In the genomic region with DNA sequence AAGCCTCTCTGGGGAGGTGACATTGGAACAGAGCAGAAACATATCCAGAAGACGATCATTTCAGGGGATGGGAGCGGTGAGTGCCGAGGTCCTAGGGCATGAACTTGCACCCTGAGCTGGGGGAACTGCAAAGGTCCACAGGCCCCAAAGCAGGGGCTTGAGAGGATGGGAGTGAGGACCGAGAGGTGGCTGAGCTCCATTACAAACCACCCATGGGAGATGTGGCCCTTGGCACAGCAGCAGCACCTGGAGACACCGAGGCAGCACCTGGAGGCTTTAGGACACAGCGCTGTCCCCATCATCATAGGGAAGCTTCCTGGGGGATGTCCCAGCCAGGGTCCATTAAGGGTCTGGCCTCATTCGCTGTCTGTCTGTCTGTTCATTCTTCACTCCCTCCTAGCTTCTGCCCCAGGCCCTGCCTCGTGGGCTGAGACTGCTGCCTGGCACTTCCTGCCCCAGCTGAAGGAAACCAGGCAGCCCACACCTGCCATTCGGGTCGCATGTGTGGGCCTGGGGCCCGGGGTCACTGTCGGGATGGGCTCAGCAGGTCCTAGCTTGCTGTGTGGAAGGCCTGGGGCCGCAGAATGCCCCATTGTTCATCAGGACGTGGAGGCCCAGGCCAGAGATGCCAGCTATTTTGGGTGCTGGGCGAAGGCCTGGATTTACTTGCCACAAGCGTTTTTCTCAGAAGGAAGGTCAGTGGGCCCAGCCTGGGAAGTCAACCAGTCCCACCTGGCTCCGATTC, we compare ENCODE assay signal across 16 cellular contexts. TPM values are rescaled to one million over a fixed set of nuclear protein-coding genes. Genes with fewer than 3 reads are reported as not detected.
A peak's percentile ranks its signal among the peaks of the same experiment; 100 is the strongest.
DNase-seq lines count a peak whose midpoint lies in the region; ATAC-seq and TF ChIP-seq lines count a peak whose summit lies in the region.
"Had no signal": no experiment of that assay in that cellular context is flagged by ENCODE, and none has a peak within 500 bp of the region (broad histone marks: within the 10 kb centered on the region; RNA-seq: fewer than 3 reads in every experiment).

No MANE protein-coding gene starts in this region.

- POLR2A ChIA-PET in WTC11 (lab: Charles Lee) = no interaction called here

- H3K4me3 Mint-ChIP-seq in WTC11 (no peak overlapping the region), type B pancreatic cell (no peak overlapping the region)
- H3K4me3 Mint-ChIP-seq: CD4-positive, alpha-beta T cell had no signal

- no CpG with 5 or more reads among the region's 17 CpGs for WGBS in neuronal stem cell (ENCODE audit: extremely low coverage in 2 of 2, insufficient read length in 2 of 2, insufficient replicate concordance in 1 of 2), 2 donors

- peak overlapping the region; percentile 22 for H2BK15ac ChIP-seq in neuronal stem cell (ENCODE audit: low read length)

- no peaks in the 10 kb centered on the region for H3K36me3 Mint-ChIP-seq in WTC11
- H3K36me3 Mint-ChIP-seq in type B pancreatic cell = no peaks in the 10 kb centered on the region

- no peak overlapping the region for H3K27ac ChIP-seq in neuronal stem cell (replicated peaks; ENCODE audit: low read length)
- H3K27ac ChIP-seq: C4-2B had no signal

- no peaks in the 10 kb centered on the region for H3K79me1 ChIP-seq in neuronal stem cell (ENCODE audit: low read depth, low read length)

- peaks cover 0 to 23% (median 0%) of the 10 kb centered on the region in 3 experiments for H3K27me3 ChIP-seq in neuronal stem cell (ENCODE audit: control insufficient read depth in 3 of 3, insufficient read depth in 3 of 3, low read depth in 1 of 3, low read length in 3 of 3)

- H2BK5ac ChIP-seq in neuronal stem cell (ENCODE audit: low read length) = peak overlapping the region; percentile 46

- H2BK12ac ChIP-seq in neuronal stem cell (ENCODE audit: low read length) = no peak overlapping the region

- no peak overlapping the region for H3K4me2 ChIP-seq in neuronal stem cell (ENCODE audit: insufficient read depth, low read length, poor library complexity, severe bottlenecking)

- H3K9me3 ChIP-seq in neuronal stem cell (replicated peaks in 1 of 2; ENCODE audit: control insufficient read depth in 2 of 2, insufficient read depth in 1 of 2, low read depth in 1 of 2, low read length in 2 of 2) = no peaks in the 10 kb centered on the region
- H3K9me3 ChIP-seq: BE2C, Caco-2, HAP-1 had no signal

- CTCF ChIA-PET in WTC11 (lab: Charles Lee) = interaction anchor here (1.0 kb wide), 1 partner anchor 10 kb away, joined by 3 read pairs; no protein-coding TSS in a partner anchor

- H3K4me1 Mint-ChIP-seq in WTC11 (peaks cover 6% of the 10 kb centered on the region), type B pancreatic cell (ENCODE audit: unreplicated experiment) (peaks cover 10% of the 10 kb centered on the region)

- peaks cover 0 to 4% of the 10 kb centered on the region in 2 donors for H3K4me1 ChIP-seq in neuronal stem cell (ENCODE audit: control insufficient read depth in 2 of 2, insufficient read depth in 1 of 2, low read depth in 1 of 2, low read length in 2 of 2)
- H3K4me1 ChIP-seq: HAP-1 had no signal

- H3K14ac ChIP-seq in neuronal stem cell (ENCODE audit: low read length) = no peak overlapping the region

- no peak overlapping the region for H3K9ac ChIP-seq in neuronal stem cell (ENCODE audit: low read depth, low read length, poor library complexity)

- H3K27me3 Mint-ChIP-seq in WTC11 (ENCODE audit: low read depth) (no peaks in the 10 kb centered on the region; the same call in 1 of the 2 replicates), type B pancreatic cell (peaks cover 7% of the 10 kb centered on the region)
- H3K27me3 Mint-ChIP-seq: CD4-positive, alpha-beta T cell had no signal

- H3K18ac ChIP-seq in neuronal stem cell (ENCODE audit: low read length) = peak overlapping the region; percentile 15

- H4K91ac ChIP-seq in neuronal stem cell (ENCODE audit: low read depth, low read length, poor library complexity) = no peak overlapping the region

- H3K9me3 Mint-ChIP-seq in WTC11 (0 out of 2 replicates have a peak, but pooled peaks cover 3% of the 10 kb centered on the region), type B pancreatic cell (no peaks in the 10 kb centered on the region)

- no peak overlapping the region for H3K4ac ChIP-seq in neuronal stem cell (ENCODE audit: low read length)

- no peak for ATAC-seq in WTC11
- ATAC-seq: K562 had no signal

- no peak overlapping the region for H2BK120ac ChIP-seq in neuronal stem cell (ENCODE audit: low read depth, low read length)

- no peak overlapping the region for H4K8ac ChIP-seq in neuronal stem cell (ENCODE audit: low read depth, low read length)

- H3K27ac Mint-ChIP-seq in WTC11 (0 out of 2 replicates have a peak overlapping the region, but pooled peaks have one; percentile 41), type B pancreatic cell (peak overlapping the region; percentile 26)
- H3K27ac Mint-ChIP-seq: CD4-positive, alpha-beta T cell had no signal

- H2AFZ ChIP-seq in neuronal stem cell (ENCODE audit: low read length) = no peak overlapping the region

- DNase-seq in WTC11 (ENCODE audit: low spot score) (no peak), neuronal stem cell (ENCODE audit: low spot score) (no peak), type B pancreatic cell (ENCODE audit: extremely low spot score, unreplicated experiment) (no peak), glomerular visceral epithelial cell (ENCODE audit: extremely low spot score) (no peak), NOMO-1 treated with dmso at 0.1 percent for 144 hours (lab: John Stamatoyannopoulos, UW; ENCODE audit: unreplicated experiment) (no peak)
- DNase-seq in effector CD4-positive, alpha-beta T cell = no peak
- DNase-seq: ACHN; BE2C; CD4-positive, alpha-beta T cell; DMS153; DMS79; GF-D8 had no signal

- TF ChIP-seq CTCF in WTC11 (IDR thresholded peaks at IDR 0.05) (no peak), type B pancreatic cell (conservative IDR thresholded peaks at IDR 0.05) (no peak)

- peak overlapping the region; percentile 27 for H2AK5ac ChIP-seq in neuronal stem cell (ENCODE audit: low read depth, low read length)

- no peaks in the 10 kb centered on the region for H3K36me3 ChIP-seq in neuronal stem cell (replicated peaks in 1 of 2; ENCODE audit: control insufficient read depth in 2 of 2, insufficient read depth in 2 of 2, low read length in 2 of 2)
- H3K36me3 ChIP-seq: BE2C, HAP-1 had no signal

- no peak overlapping the region for H3K4me3 ChIP-seq in neuronal stem cell (ENCODE audit: low read length in 2 of 2)
- H3K4me3 ChIP-seq: HAP-1, K562 had no signal

- H3K23ac ChIP-seq in neuronal stem cell (ENCODE audit: low read depth, low read length, poor library complexity) = peak overlapping the region; percentile 44

TF ChIP-seq in WTC11, 78 proteins besides CTCF, POLR2A, EP300 and RAD21 (continues in another document):
- no peak for TF ChIP-seq OVOL2 (CRISPR knock-in tag; IDR thresholded peaks at IDR 0.05; ENCODE audit: borderline replicate concordance)
- TF ChIP-seq, protein P1, sequence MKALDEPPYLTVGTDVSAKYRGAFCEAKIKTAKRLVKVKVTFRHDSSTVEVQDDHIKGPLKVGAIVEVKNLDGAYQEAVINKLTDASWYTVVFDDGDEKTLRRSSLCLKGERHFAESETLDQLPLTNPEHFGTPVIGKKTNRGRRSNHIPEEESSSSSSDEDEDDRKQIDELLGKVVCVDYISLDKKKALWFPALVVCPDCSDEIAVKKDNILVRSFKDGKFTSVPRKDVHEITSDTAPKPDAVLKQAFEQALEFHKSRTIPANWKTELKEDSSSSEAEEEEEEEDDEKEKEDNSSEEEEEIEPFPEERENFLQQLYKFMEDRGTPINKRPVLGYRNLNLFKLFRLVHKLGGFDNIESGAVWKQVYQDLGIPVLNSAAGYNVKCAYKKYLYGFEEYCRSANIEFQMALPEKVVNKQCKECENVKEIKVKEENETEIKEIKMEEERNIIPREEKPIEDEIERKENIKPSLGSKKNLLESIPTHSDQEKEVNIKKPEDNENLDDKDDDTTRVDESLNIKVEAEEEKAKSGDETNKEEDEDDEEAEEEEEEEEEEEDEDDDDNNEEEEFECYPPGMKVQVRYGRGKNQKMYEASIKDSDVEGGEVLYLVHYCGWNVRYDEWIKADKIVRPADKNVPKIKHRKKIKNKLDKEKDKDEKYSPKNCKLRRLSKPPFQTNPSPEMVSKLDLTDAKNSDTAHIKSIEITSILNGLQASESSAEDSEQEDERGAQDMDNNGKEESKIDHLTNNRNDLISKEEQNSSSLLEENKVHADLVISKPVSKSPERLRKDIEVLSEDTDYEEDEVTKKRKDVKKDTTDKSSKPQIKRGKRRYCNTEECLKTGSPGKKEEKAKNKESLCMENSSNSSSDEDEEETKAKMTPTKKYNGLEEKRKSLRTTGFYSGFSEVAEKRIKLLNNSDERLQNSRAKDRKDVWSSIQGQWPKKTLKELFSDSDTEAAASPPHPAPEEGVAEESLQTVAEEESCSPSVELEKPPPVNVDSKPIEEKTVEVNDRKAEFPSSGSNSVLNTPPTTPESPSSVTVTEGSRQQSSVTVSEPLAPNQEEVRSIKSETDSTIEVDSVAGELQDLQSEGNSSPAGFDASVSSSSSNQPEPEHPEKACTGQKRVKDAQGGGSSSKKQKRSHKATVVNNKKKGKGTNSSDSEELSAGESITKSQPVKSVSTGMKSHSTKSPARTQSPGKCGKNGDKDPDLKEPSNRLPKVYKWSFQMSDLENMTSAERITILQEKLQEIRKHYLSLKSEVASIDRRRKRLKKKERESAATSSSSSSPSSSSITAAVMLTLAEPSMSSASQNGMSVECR (CRISPR knock-in tag; IDR thresholded peaks at IDR 0.05; ENCODE audit: borderline replicate concordance) = no peak
- TF ChIP-seq, protein P2, sequence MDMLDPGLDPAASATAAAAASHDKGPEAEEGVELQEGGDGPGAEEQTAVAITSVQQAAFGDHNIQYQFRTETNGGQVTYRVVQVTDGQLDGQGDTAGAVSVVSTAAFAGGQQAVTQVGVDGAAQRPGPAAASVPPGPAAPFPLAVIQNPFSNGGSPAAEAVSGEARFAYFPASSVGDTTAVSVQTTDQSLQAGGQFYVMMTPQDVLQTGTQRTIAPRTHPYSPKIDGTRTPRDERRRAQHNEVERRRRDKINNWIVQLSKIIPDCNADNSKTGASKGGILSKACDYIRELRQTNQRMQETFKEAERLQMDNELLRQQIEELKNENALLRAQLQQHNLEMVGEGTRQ (CRISPR knock-in tag; IDR thresholded peaks at IDR 0.05) = no peak
- TF ChIP-seq, protein P3, sequence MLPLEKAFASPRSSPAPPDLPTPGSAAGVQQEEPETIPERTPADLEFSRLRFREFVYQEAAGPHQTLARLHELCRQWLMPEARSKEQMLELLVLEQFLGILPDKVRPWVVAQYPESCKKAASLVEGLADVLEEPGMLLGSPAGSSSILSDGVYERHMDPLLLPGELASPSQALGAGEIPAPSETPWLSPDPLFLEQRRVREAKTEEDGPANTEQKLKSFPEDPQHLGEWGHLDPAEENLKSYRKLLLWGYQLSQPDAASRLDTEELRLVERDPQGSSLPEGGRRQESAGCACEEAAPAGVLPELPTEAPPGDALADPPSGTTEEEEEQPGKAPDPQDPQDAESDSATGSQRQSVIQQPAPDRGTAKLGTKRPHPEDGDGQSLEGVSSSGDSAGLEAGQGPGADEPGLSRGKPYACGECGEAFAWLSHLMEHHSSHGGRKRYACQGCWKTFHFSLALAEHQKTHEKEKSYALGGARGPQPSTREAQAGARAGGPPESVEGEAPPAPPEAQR (CRISPR knock-in tag; IDR thresholded peaks at IDR 0.05) = no peak

RNA-seq across cellular contexts. Expression of gene STX16, which starts 42.8 kb away (rescaled TPM):
- total RNA-seq in WTC11 (2021) = 89.1 to 116 TPM (median 113 TPM) in 3 replicates
- polyA plus RNA-seq in neuronal stem cell (2013, experiment 1 of 2) = 45.1 TPM
- polyA plus RNA-seq in neuronal stem cell (2013, experiment 2 of 2) = 45.7 TPM
- total RNA-seq in type B pancreatic cell (ENCODE audit: low replicate concordance) = 60.4 and 62.8 TPM in 2 replicates
